Comparison of ENCODE assay signal across 15 cellular contexts in genomic region chr9:71764438-71764837, GRCh38. TPM values are rescaled to one million over a fixed set of nuclear protein-coding genes. Genes with fewer than 3 reads are reported as not detected.
DNase-seq lines count a peak whose midpoint lies in the region; ATAC-seq, FAIRE-seq and TF ChIP-seq lines count a peak whose summit lies in the region.
"Had no signal": no experiment of that assay in that cellular context is flagged by ENCODE, and none has a peak within 500 bp of the region (broad histone marks: within the 10 kb centered on the region; RNA-seq: fewer than 3 reads in every experiment).

No MANE protein-coding gene starts in this region.

- no peak overlapping the region for H3K27ac ChIP-seq in iPS-18a (ENCODE audit: low read length)
- H3K27ac ChIP-seq in small intestine (ENCODE audit: low read depth in 1 of 2, low read length in 1 of 2) = peak overlapping the region; percentile 37 to 65
- no peak overlapping the region for H3K27ac ChIP-seq in right cardiac atrium (ENCODE audit: low read length)
- peak overlapping the region in 4 of 8 donors; percentile 1 to 99 (median 19) for H3K27ac ChIP-seq in spleen
- H3K27ac ChIP-seq: gastroesophageal sphincter had no signal

- CTCF ChIA-PET in activated CD4-positive, alpha-beta memory T cell treated with anti-CD3 and anti-CD28 coated beads for 36 hours (lab: Charles Lee) = interaction anchor here (0.9 to 1.0 kb wide), 2 partner anchors 48 to 159 kb away, joined by 3 read pairs; no protein-coding TSS in a partner anchor

- 13 to 43% (median 36%) methylated on average over 4 of the region's 4 CpGs for WGBS in small intestine, 3 donors
- 77% methylated on average over 4 of the region's 4 CpGs for WGBS in right cardiac atrium
- whole genome bisulfite sequencing in spleen, 5 donors = 65 to 76% (median 73%) methylated on average over 4 of the region's 4 CpGs

- peaks cover 12% of the 10 kb centered on the region for H3K27me3 ChIP-seq in iPS-18a (ENCODE audit: control insufficient read depth, insufficient read depth, low read length)
- H3K27me3 ChIP-seq in small intestine (ENCODE audit: control insufficient read depth in 2 of 2, insufficient read depth in 2 of 2, low read length in 2 of 2) = no peaks in the 10 kb centered on the region
- no peaks in the 10 kb centered on the region for H3K27me3 ChIP-seq in right cardiac atrium (ENCODE audit: control insufficient read depth, insufficient read depth)
- H3K27me3 ChIP-seq in spleen (replicated peaks in 1 of 7) = peaks cover 0 to 3% (median 0%) of the 10 kb centered on the region in 7 donors
- H3K27me3 ChIP-seq: brain microvascular endothelial cell, gastroesophageal sphincter, tibial nerve had no signal

- H3K9me3 ChIP-seq in iPS-18a (ENCODE audit: control insufficient read depth, low read depth, low read length) = no peaks in the 10 kb centered on the region
- no peaks in the 10 kb centered on the region for H3K9me3 ChIP-seq in small intestine (ENCODE audit: control insufficient read depth, low read depth)
- H3K9me3 ChIP-seq in right cardiac atrium (ENCODE audit: control insufficient read depth, low read length) = no peaks in the 10 kb centered on the region
- H3K9me3 ChIP-seq in spleen = no peaks in the 10 kb centered on the region
- H3K9me3 ChIP-seq: gastroesophageal sphincter, tibial nerve had no signal

- ATAC-seq in right cardiac atrium = no peak
- ATAC-seq: gastroesophageal sphincter had no signal

- peaks cover 54% of the 10 kb centered on the region for H3K4me1 Mint-ChIP-seq in T-helper 1 cell treated with Interleukin-12 subunit alpha and Interleukin-12 subunit beta and Interleukin-4 antibody, amounts not matched to agents 30 μg/mL and 1 μg/mL, for 36 hours (ENCODE audit: low read depth)
- H3K4me1 Mint-ChIP-seq in activated CD4-positive, alpha-beta memory T cell treated with anti-CD3 and anti-CD28 coated beads for 36 hours (ENCODE audit: low read depth) = peaks cover 55% of the 10 kb centered on the region

- H3K27me3 Mint-ChIP-seq in T-helper 1 cell treated with Interleukin-12 subunit alpha and Interleukin-12 subunit beta and Interleukin-4 antibody, amounts not matched to agents 30 μg/mL and 1 μg/mL, for 36 hours (ENCODE audit: low read depth) = no peaks in the 10 kb centered on the region
- H3K27me3 Mint-ChIP-seq in activated CD4-positive, alpha-beta memory T cell treated with anti-CD3 and anti-CD28 coated beads for 36 hours = no peaks in the 10 kb centered on the region

- peaks cover 71% of the 10 kb centered on the region for H3K4me1 ChIP-seq in iPS-18a (ENCODE audit: control insufficient read depth, low read depth, low read length)
- peaks cover 5 to 17% of the 10 kb centered on the region in 2 donors for H3K4me1 ChIP-seq in small intestine (ENCODE audit: control insufficient read depth in 2 of 2, insufficient read depth in 1 of 2, low read depth in 1 of 2, low read length in 1 of 2)
- peaks cover 6% of the 10 kb centered on the region for H3K4me1 ChIP-seq in right cardiac atrium (ENCODE audit: control insufficient read depth, insufficient read depth, low read length)
- peaks cover 33 to 90% (median 78%) of the 10 kb centered on the region in 6 donors for H3K4me1 ChIP-seq in spleen

- peaks cover 7% of the 10 kb centered on the region for H3K36me3 Mint-ChIP-seq in T-helper 1 cell treated with Interleukin-12 subunit alpha and Interleukin-12 subunit beta and Interleukin-4 antibody, amounts not matched to agents 30 μg/mL and 1 μg/mL, for 36 hours (ENCODE audit: low read depth)
- H3K36me3 Mint-ChIP-seq in activated CD4-positive, alpha-beta memory T cell treated with anti-CD3 and anti-CD28 coated beads for 36 hours = peaks cover 22% of the 10 kb centered on the region

- intact Hi-C loops in activated CD4-positive, alpha-beta memory T cell treated with anti-CD3 and anti-CD28 coated beads for 36 hours (cut with micrococcal nuclease) = no loop called here
- intact Hi-C loops in right cardiac atrium (cut with DNase I) = loop anchor here in 3 of 4 donors (10.0 kb wide), 2 partner anchors 50 to 160 kb away; no protein-coding TSS in a partner anchor
- intact Hi-C loops in spleen (cut with DNase I; ENCODE audit: low total_unique reads) = loop anchor here (10.0 kb wide), 1 partner anchor 50 kb away; no protein-coding TSS in a partner anchor

- no peaks in the 10 kb centered on the region for H3K36me3 ChIP-seq in iPS-18a (ENCODE audit: control insufficient read depth, low read depth, low read length)
- H3K36me3 ChIP-seq in small intestine (ENCODE audit: control insufficient read depth in 2 of 2, insufficient read depth in 2 of 2, low read length in 2 of 2) = no peaks in the 10 kb centered on the region
- H3K36me3 ChIP-seq in spleen = peaks cover 0 to under 1% (median 0%) of the 10 kb centered on the region in 6 donors
- H3K36me3 ChIP-seq: brain microvascular endothelial cell, gastroesophageal sphincter, tibial nerve had no signal

- no peak for TF ChIP-seq POLR2A in spleen (IDR thresholded peaks at IDR 0.05)

- H3K4me3 ChIP-seq in iPS-18a (ENCODE audit: low read length) (peak overlapping the region; percentile 42), small intestine (ENCODE audit: low read depth in 1 of 2, low read length in 2 of 2) (peak overlapping the region in 1 of 2 donors; percentile 84), right cardiac atrium (ENCODE audit: low read length) (no peak overlapping the region), spleen (peak overlapping the region in 1 of 8 donors; percentile 75)

- peak; percentile 15 for FAIRE-seq in small intestine (lab: Jason Lieb, UNC)

- H3K27ac Mint-ChIP-seq in T-helper 1 cell treated with Interleukin-12 subunit alpha and Interleukin-12 subunit beta and Interleukin-4 antibody, amounts not matched to agents 30 μg/mL and 1 μg/mL, for 36 hours = peak overlapping the region; percentile 45
- H3K27ac Mint-ChIP-seq in activated CD4-positive, alpha-beta memory T cell treated with anti-CD3 and anti-CD28 coated beads for 36 hours = peak overlapping the region; percentile 91

- no peak for TF ChIP-seq CTCF in spleen (IDR thresholded peaks at IDR 0.05 in 8 of 11, conservative IDR thresholded peaks at IDR 0.05 in 3 of 11)

- H3K9me3 Mint-ChIP-seq in T-helper 1 cell treated with Interleukin-12 subunit alpha and Interleukin-12 subunit beta and Interleukin-4 antibody, amounts not matched to agents 30 μg/mL and 1 μg/mL, for 36 hours = no peaks in the 10 kb centered on the region
- H3K9me3 Mint-ChIP-seq in activated CD4-positive, alpha-beta memory T cell treated with anti-CD3 and anti-CD28 coated beads for 36 hours = no peaks in the 10 kb centered on the region

- no peak overlapping the region for H3K9ac ChIP-seq in iPS-18a (ENCODE audit: low read length)

- DNase-seq in T-helper 1 cell = no peak
- DNase-seq in activated CD4-positive, alpha-beta memory T cell treated with anti-CD3 and anti-CD28 coated beads for 36 hours = no peak
- DNase-seq in small intestine = peak; percentile 61
- DNase-seq in NCI-H226 = no peak
- DNase-seq in right cardiac atrium = no peak
- DNase-seq in spleen = no peak
- DNase-seq: ACHN; activated CD4-positive, CD25-positive, alpha-beta regulatory T cell; brain microvascular endothelial cell; NCI-H1092 treated with DMSO at 0.1 percent for 48 hours; stimulated activated CD4-positive, alpha-beta T cell treated with anti-CD3 and anti-CD28 coated beads, Interleukin-2, amount 100 ng/mL, for 24 hours had no signal

- peak overlapping the region; percentile 59 for H3K4me3 Mint-ChIP-seq in T-helper 1 cell treated with Interleukin-12 subunit alpha and Interleukin-12 subunit beta and Interleukin-4 antibody, amounts not matched to agents 30 μg/mL and 1 μg/mL, for 36 hours
- H3K4me3 Mint-ChIP-seq in activated CD4-positive, alpha-beta memory T cell treated with anti-CD3 and anti-CD28 coated beads for 36 hours = peak overlapping the region; percentile 54

- POLR2A ChIA-PET in activated CD4-positive, alpha-beta memory T cell treated with anti-CD3 and anti-CD28 coated beads for 36 hours (lab: Charles Lee) = interaction anchor here (0.9 to 6.0 kb wide), 3 partner anchors 19 to 147 kb away, joined by 3 to 54 read pairs (median 3); partner anchors contain the start of genes ABHD17B and C9orf85

RNA-seq across cellular contexts. Expression of gene CEMIP2, which starts 3.9 kb away (rescaled TPM):
- 10 to 100 TPM; 56.5 to 70.1 TPM for total RNA-seq in activated CD4-positive, alpha-beta memory T cell treated with anti-CD3 and anti-CD28 coated beads for 36 hours
- polyA plus RNA-seq in small intestine (10 to 100 TPM; 29.5 to 42.6 (median 30.0) TPM), right cardiac atrium (12.1 TPM), spleen (10 to 100 TPM; 14.2 to 21.1 (median 15.0) TPM)
- total RNA-seq in right cardiac atrium (10 to 100 TPM; 26.4 to 66.9 (median 42.4) TPM), spleen (100 to 1,000 TPM in 3 of 7 donors, 10 to 100 TPM in 4; 71.8 to 175 (median 99.4) TPM)

Comparison
In these comparisons a context has a peak if more than half of its experiments do, and no peak if none do; other contexts are left out.
1. H3K27ac ChIP-seq: peak in small intestine (2 of 2); none in iPS-18a (single experiment) and right cardiac atrium (single experiment).